In genomic region chr11:35943761-35944502, GRCh38 we compare ENCODE assay signal across 1 cellular context.
A peak's percentile ranks its signal among the peaks of the same experiment; 100 is the strongest.
TF ChIP-seq lines count a peak whose summit lies in the region.

LDLRAD3 (plus strand) TSS chr11:35944062; CDS start chr11:35944099, 37 bp downstream.

TF ChIP-seq in HEK293, 187 proteins besides CTCF, POLR2A, EP300 and RAD21 (continued from another document):
- TF ChIP-seq ZFP41 (tag by site-specific recombination; IDR thresholded peaks at IDR 0.05; ENCODE audit: borderline replicate concordance) (no peak), ZNF202 (tag by site-specific recombination; IDR thresholded peaks at IDR 0.05; ENCODE audit: borderline replicate concordance) (no peak), ZEB2 (tag by site-specific recombination; IDR thresholded peaks at IDR 0.05) (no peak), ZNF335 (tag by site-specific recombination; conservative IDR thresholded peaks at IDR 0.05) (peak; percentile 58), KLF17 (tag by site-specific recombination; IDR thresholded peaks at IDR 0.05) (peak; percentile 63), ZNF529 (tag by site-specific recombination; IDR thresholded peaks at IDR 0.05; ENCODE audit: insufficient replicate concordance) (no peak), ZBTB26 (tag by site-specific recombination; optimal IDR thresholded peaks at IDR 0.05) (peak; percentile 80), ZNF449 (tag by site-specific recombination; IDR thresholded peaks at IDR 0.05) (peak; percentile 75; the same call in 1 of the 2 replicates), ZFHX2 (tag by site-specific recombination; conservative IDR thresholded peaks at IDR 0.05) (peak; percentile 94), KLF1 (tag by site-specific recombination; IDR thresholded peaks at IDR 0.05) (peak; percentile 70), ZNF600 (tag by site-specific recombination; IDR thresholded peaks at IDR 0.05) (peak; percentile 81), PRDM6 (tag by site-specific recombination; IDR thresholded peaks at IDR 0.05) (no peak), ZNF398 (tag by site-specific recombination; IDR thresholded peaks at IDR 0.05) (peak; percentile 54), ZNF704 (tag by site-specific recombination; IDR thresholded peaks at IDR 0.05) (no peak), ZNF404 (tag by site-specific recombination; IDR thresholded peaks at IDR 0.05) (no peak), ZNF174 (tag by site-specific recombination; IDR thresholded peaks at IDR 0.05) (no peak), ZBTB8A (tag by site-specific recombination; IDR thresholded peaks at IDR 0.05) (peak; percentile 79), SP7 (tag by site-specific recombination; IDR thresholded peaks at IDR 0.05) (peak; percentile 33; the same call in 1 of the 2 replicates), ZNF677 (tag by site-specific recombination; IDR thresholded peaks at IDR 0.05) (no peak), ZBTB17 (tag by site-specific recombination; IDR thresholded peaks at IDR 0.05) (peak; percentile 11; the same call in 1 of the 2 replicates), SP3 (tag by site-specific recombination; IDR thresholded peaks at IDR 0.05) (peak; percentile 21), KLF9 (tag by site-specific recombination; IDR thresholded peaks at IDR 0.05; ENCODE audit: low read depth) (peak; percentile 62), ZNF239 (tag by site-specific recombination; IDR thresholded peaks at IDR 0.05) (no peak), ZBTB20 (tag by site-specific recombination; IDR thresholded peaks at IDR 0.05) (peak; percentile 79; the same call in 1 of the 2 replicates), HOXC10 (CRISPR knock-in tag; IDR thresholded peaks at IDR 0.05) (peak; percentile 87; the same call in 1 of the 2 replicates), ZBTB10 (tag by site-specific recombination; IDR thresholded peaks at IDR 0.05) (no peak), SALL2 (tag by site-specific recombination; IDR thresholded peaks at IDR 0.05; ENCODE audit: borderline replicate concordance) (no peak), KLF16 (tag by site-specific recombination; IDR thresholded peaks at IDR 0.05) (peak; percentile 48; the same call in 1 of the 2 replicates), ZIC2 (tag by site-specific recombination; IDR thresholded peaks at IDR 0.05) (peak; percentile 65), ZFP69B (tag by site-specific recombination; IDR thresholded peaks at IDR 0.05) (no peak), ZNF692 (tag by site-specific recombination; IDR thresholded peaks at IDR 0.05) (peak; percentile 35; the same call in 1 of the 2 replicates)
